ENCODE assay signal across 1 cellular context in genomic region chr2:96823203-96823602, GRCh38.
TF ChIP-seq lines count a peak whose summit lies in the region.

No MANE protein-coding gene starts in this region.

TF ChIP-seq in SK-N-SH, 30 proteins besides CTCF, POLR2A, EP300 and RAD21:
- TF ChIP-seq TCF12 (IDR thresholded peaks at IDR 0.05) (peak; percentile 14; the same call in 1 of the 2 replicates), NRF1 (IDR thresholded peaks at IDR 0.05; ENCODE audit: low read depth, low read length) (no peak)
